In the genomic region with DNA sequence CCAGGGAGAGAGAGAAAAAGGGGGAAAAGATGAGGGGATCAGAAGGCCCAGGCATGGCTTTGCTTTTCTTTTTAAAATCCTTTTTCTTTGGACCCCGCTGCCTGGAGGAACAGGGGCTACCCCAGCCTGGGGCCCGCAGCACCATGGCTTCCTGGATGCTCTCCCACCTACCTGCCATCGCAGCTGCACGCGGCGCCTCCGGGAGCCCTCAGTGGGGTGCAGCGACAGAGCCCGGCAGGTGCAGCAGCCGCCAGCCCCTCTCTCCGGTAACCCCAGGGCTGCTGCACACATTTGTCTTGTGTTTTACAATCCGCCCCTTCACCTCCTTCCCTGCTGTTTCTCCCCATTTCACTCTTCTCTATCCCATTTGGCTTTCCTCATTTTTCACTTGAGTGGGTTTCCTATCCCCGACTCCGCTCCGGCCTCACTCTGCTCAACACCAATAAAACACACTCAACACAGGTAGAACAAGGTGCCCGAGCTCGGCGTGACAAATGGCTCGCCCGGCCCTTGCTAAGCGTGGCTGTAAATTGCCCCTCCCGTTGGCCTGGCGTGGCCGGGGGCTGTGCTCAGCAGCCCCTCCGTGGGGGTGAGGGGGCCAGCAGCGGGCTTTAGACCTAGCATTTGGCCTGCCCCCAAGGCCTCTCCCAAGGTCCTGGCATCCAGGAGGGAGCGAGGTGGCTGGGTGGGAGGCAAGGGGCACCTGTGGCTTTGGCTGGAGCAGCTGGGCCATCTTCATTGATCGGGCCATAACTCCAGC, we compare ENCODE assay signal across 20 cellular contexts. TPM values are rescaled to one million over a fixed set of nuclear protein-coding genes. Genes with fewer than 3 reads are reported as not detected.
A peak's percentile ranks its signal among the peaks of the same experiment; 100 is the strongest.
DNase-seq lines count a peak whose midpoint lies in the region; ATAC-seq, FAIRE-seq and TF ChIP-seq lines count a peak whose summit lies in the region.
"Had no signal": no experiment of that assay in that cellular context is flagged by ENCODE, and none has a peak within 500 bp of the region (broad histone marks: within the 10 kb centered on the region; RNA-seq: fewer than 3 reads in every experiment).

No MANE protein-coding gene starts in this region.

- H3K4me1 ChIP-seq in esophagus muscularis mucosa (peaks cover 4 to 36% (median 32%) of the 10 kb centered on the region in 4 donors), prostate gland (replicated peaks) (no peaks in the 10 kb centered on the region), small intestine (ENCODE audit: control insufficient read depth in 2 of 2, insufficient read depth in 1 of 2, low read depth in 1 of 2, low read length in 1 of 2) (no peaks in the 10 kb centered on the region)
- H3K4me1 ChIP-seq: A549, BE2C had no signal

- H3K27me3 ChIP-seq in esophagus muscularis mucosa (no peaks in the 10 kb centered on the region), prostate gland (replicated peaks; ENCODE audit: insufficient read depth) (no peaks in the 10 kb centered on the region), small intestine (ENCODE audit: control insufficient read depth in 2 of 2, insufficient read depth in 2 of 2, low read length in 2 of 2) (no peaks in the 10 kb centered on the region)
- H3K27me3 ChIP-seq: BE2C had no signal

- H3K36me3 ChIP-seq in esophagus muscularis mucosa = no peaks in the 10 kb centered on the region
- H3K36me3 ChIP-seq in prostate gland = no peaks in the 10 kb centered on the region
- no peaks in the 10 kb centered on the region for H3K36me3 ChIP-seq in small intestine (ENCODE audit: control insufficient read depth in 2 of 2, insufficient read depth in 2 of 2, low read length in 2 of 2)
- H3K36me3 ChIP-seq: BE2C had no signal

- H3K9me3 ChIP-seq in esophagus muscularis mucosa = no peaks in the 10 kb centered on the region
- H3K9me3 ChIP-seq in prostate gland = no peaks in the 10 kb centered on the region
- H3K9me3 ChIP-seq in small intestine (ENCODE audit: control insufficient read depth, low read depth) = no peaks in the 10 kb centered on the region
- H3K9me3 ChIP-seq: A549, BE2C had no signal

- H3K4me3 ChIP-seq in esophagus muscularis mucosa (no peak overlapping the region), prostate gland (no peak overlapping the region), small intestine (ENCODE audit: low read depth in 1 of 2, low read length in 2 of 2) (no peak overlapping the region)
- H3K4me3 ChIP-seq: A549, GM23248 had no signal

- DNase-seq in NCI-H345 (lab: John Stamatoyannopoulos, UW) (peak; percentile 46), esophagus muscularis mucosa (ENCODE audit: extremely low spot score) (no peak), prostate gland (ENCODE audit: low spot score) (no peak), SKM-1 (lab: John Stamatoyannopoulos, UW; ENCODE audit: unreplicated experiment) (no peak), small intestine (no peak)
- DNase-seq: BE2C; CD4-positive, alpha-beta memory T cell; COR-L47; DMS153; DMS79 treated with DMSO at 0.1 percent for 48 hours; EL; GM23248; H9 had no signal

- TF ChIP-seq CTCF in esophagus muscularis mucosa (IDR thresholded peaks at IDR 0.05) (no peak), prostate gland (IDR thresholded peaks at IDR 0.05) (no peak)

- TF ChIP-seq POLR2A in esophagus muscularis mucosa (IDR thresholded peaks at IDR 0.05; ENCODE audit: low read depth) = no peak
- no peak for TF ChIP-seq POLR2A in prostate gland (IDR thresholded peaks at IDR 0.05)

- FAIRE-seq in small intestine (lab: Jason Lieb, UNC) = no peak
- FAIRE-seq: A549, D721Med, G401.6, GM12891, HepG2 had no signal

- 94% methylated on average over 28 of the region's 28 CpGs for WGBS in esophagus muscularis mucosa
- 76% methylated on average over 24 of the region's 28 CpGs for WGBS in prostate gland
- 81 to 88% (median 85%) methylated on average over 28 of the region's 28 CpGs for WGBS in small intestine, 3 donors

- intact Hi-C loops in esophagus muscularis mucosa (cut with DNase I) (no loop called here), prostate gland (cut with DNase I) (loop anchor here (10.0 kb wide), 1 partner anchor 114 kb away; the partner anchor contains the start of genes IFT43 and TGFB3)

- TF ChIP-seq EP300 in esophagus muscularis mucosa (IDR thresholded peaks at IDR 0.05) = no peak

- H3K27ac ChIP-seq in esophagus muscularis mucosa (replicated peaks in 1 of 4) (peak overlapping the region in 3 of 4 donors; percentile 5 to 77 (median 68)), prostate gland (peak overlapping the region; percentile 51 to 63), small intestine (ENCODE audit: low read depth in 1 of 2, low read length in 1 of 2) (no peak overlapping the region)
- H3K27ac ChIP-seq: A549, C4-2B, GM23248 had no signal

- no peak for ATAC-seq in HG03432 (IDR thresholded peaks at IDR 0.05; ENCODE audit: unreplicated experiment)
- ATAC-seq: A549, HepG2 had no signal

RNA-seq across cellular contexts. Expression of gene GPATCH2L, which starts 52.6 kb away (rescaled TPM):
- total RNA-seq in esophagus muscularis mucosa = 10 to 100 TPM; 42.4 to 59.1 (median 48.3) TPM
- 10 to 100 TPM; 39.0 to 60.3 TPM for total RNA-seq in prostate gland
- 1 to 10 TPM; 3.4 to 7.0 (median 4.1) TPM for polyA plus RNA-seq in small intestine

Comparison
In these comparisons a context has a peak if more than half of its experiments do, and no peak if none do; other contexts are left out.
1. H3K27ac ChIP-seq: peak in esophagus muscularis mucosa (3 of 4) and prostate gland (2 of 2); none in small intestine (0 of 2).